28 cellular contexts compared by ENCODE assay signal in genomic region chr4:685681-686218, GRCh38. TPM values are rescaled to one million over a fixed set of nuclear protein-coding genes. Genes with fewer than 3 reads are reported as not detected.
"Had no signal": no experiment of that assay in that cellular context is flagged by ENCODE, and none has a peak within 500 bp of the region (broad histone marks: within the 10 kb centered on the region; RNA-seq: fewer than 3 reads in every experiment).

No MANE protein-coding gene starts in this region.

- H3K79me2 ChIP-seq: parathyroid adenoma had no signal

- ATAC-seq: activated T-cell treated with anti-CD3 and anti-CD28 coated beads, Interleukin-2, amount 50 U/mL, for 72 hours; effector memory CD8-positive, alpha-beta T cell; esophagus mucosa; naive thymus-derived CD4-positive, alpha-beta T cell; psoas muscle; stimulated activated naive CD8-positive, alpha-beta T cell treated with anti-CD3 and anti-CD28 coated beads, Interleukin-15, Interleukin-2, amounts not matched to agents 100 U/mL and 50 U/mL, for 24 hours had no signal

- H2AFZ ChIP-seq: parathyroid adenoma had no signal

- H3K4me3 Mint-ChIP-seq: activated B cell treated with CpG ODN at 0.5 μM for 24 hours; activated naive CD8-positive, alpha-beta T cell treated with anti-CD3 and anti-CD28 coated beads for 36 hours; activated T-cell treated with anti-CD3 and anti-CD28 coated beads, Interleukin-2, amount 50 U/mL, for 72 hours; effector memory CD8-positive, alpha-beta T cell; mesothelial cell of epicardium; T-helper 2 cell treated with Interferon-gamma antibody and Interleukin-4, amounts not matched to agents 5 μg/mL and 100 μg/mL, for 36 hours had no signal

- H3K27me3 ChIP-seq: adrenal gland, colonic mucosa, testis, transverse colon had no signal

- H3K27ac Mint-ChIP-seq: activated B cell treated with CpG ODN at 0.5 μM for 24 hours; activated naive CD8-positive, alpha-beta T cell treated with anti-CD3 and anti-CD28 coated beads for 36 hours; activated T-cell treated with anti-CD3 and anti-CD28 coated beads, Interleukin-2, amount 50 U/mL, for 72 hours; mesothelial cell of epicardium; T-helper 2 cell treated with Interferon-gamma antibody and Interleukin-4, amounts not matched to agents 5 μg/mL and 100 μg/mL, for 36 hours had no signal

- H3K9ac ChIP-seq: parathyroid adenoma had no signal

- H3K9me3 ChIP-seq: adrenal gland, colonic mucosa, psoas muscle, testis, transverse colon had no signal

- H3K4me3 ChIP-seq: adrenal gland, cardiac muscle cell, colonic mucosa, psoas muscle, testis, transverse colon had no signal

- DNase-seq: activated B cell treated with CpG ODN at 0.5 μM for 24 hours; activated CD4-positive, alpha-beta T cell treated with anti-CD3 and anti-CD28 coated beads, Interleukin-2, amount 50 U/mL, for 4 hours; activated naive CD4-positive, alpha-beta T cell; activated naive CD8-positive, alpha-beta T cell treated with anti-CD3 and anti-CD28 coated beads for 36 hours; activated T-cell treated with anti-CD3 and anti-CD28 coated beads for 4 hours; activated T-cell treated with anti-CD3 and anti-CD28 coated beads, Interleukin-2, amount 50 U/mL, for 72 hours; cerebellar nuclear complex; colonic mucosa; effector memory CD8-positive, alpha-beta T cell; foreskin fibroblast; kidney glomerular epithelial cell; mammary epithelial cell; naive thymus-derived CD4-positive, alpha-beta T cell; occipital lobe; stimulated activated CD4-positive, alpha-beta T cell treated with anti-CD3 and anti-CD28 coated beads, Interleukin-2, amount 100 ng/mL, for 48 hours; stimulated activated naive CD8-positive, alpha-beta T cell treated with anti-CD3 and anti-CD28 coated beads, Interleukin-15, Interleukin-2, amounts not matched to agents 100 U/mL and 50 U/mL, for 24 hours; T-helper 1 cell; testis; transverse colon had no signal

- H3K9me3 Mint-ChIP-seq: activated B cell treated with CpG ODN at 0.5 μM for 24 hours; activated naive CD8-positive, alpha-beta T cell treated with anti-CD3 and anti-CD28 coated beads for 36 hours; activated T-cell treated with anti-CD3 and anti-CD28 coated beads, Interleukin-2, amount 50 U/mL, for 72 hours; brain; effector memory CD8-positive, alpha-beta T cell; mesothelial cell of epicardium; T-helper 2 cell treated with Interferon-gamma antibody and Interleukin-4, amounts not matched to agents 5 μg/mL and 100 μg/mL, for 36 hours had no signal

- H3K4me1 ChIP-seq: parathyroid adenoma had no signal

- H3K4me1 Mint-ChIP-seq: activated naive CD8-positive, alpha-beta T cell treated with anti-CD3 and anti-CD28 coated beads for 36 hours had no signal

- H3K36me3 Mint-ChIP-seq: activated naive CD8-positive, alpha-beta T cell treated with anti-CD3 and anti-CD28 coated beads for 36 hours; brain; mesothelial cell of epicardium; naive thymus-derived CD4-positive, alpha-beta T cell had no signal

- H3K36me3 ChIP-seq: adrenal gland, cardiac muscle cell, colonic mucosa, transverse colon had no signal

- H3K27ac ChIP-seq: cardiac muscle cell, colonic mucosa, parathyroid adenoma, testis had no signal

RNA-seq across cellular contexts. Expression of gene SLC49A3, which starts 3.2 kb away (rescaled TPM):
- polyA plus RNA-seq: mammary epithelial cell; naive thymus-derived CD4-positive, alpha-beta T cell; neural cell had no signal
